8 cellular contexts compared by ENCODE assay signal in the genomic region with DNA sequence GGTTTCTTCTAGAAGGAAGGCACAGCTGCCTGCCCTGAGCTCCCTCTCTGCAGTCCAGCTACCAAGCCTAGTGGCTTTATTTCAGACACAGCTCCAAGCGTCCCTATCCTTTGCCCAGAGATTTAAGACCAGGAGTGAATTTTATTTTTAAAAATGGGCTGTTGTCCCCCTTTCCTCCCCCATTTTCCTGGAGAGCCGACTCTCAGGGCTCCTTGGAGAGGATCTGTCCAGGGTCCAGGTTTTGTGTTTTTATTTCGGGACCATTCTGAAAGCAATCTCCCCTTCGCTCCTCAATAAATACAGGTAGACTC. TPM values are rescaled to one million over a fixed set of nuclear protein-coding genes. Genes with fewer than 3 reads are reported as not detected.
DNase-seq lines count a peak whose midpoint lies in the region; ATAC-seq lines count a peak whose summit lies in the region.

No MANE protein-coding gene starts in this region.

- H3K27ac ChIP-seq in substantia nigra (ENCODE audit: low read depth, low read length, poor library complexity, severe bottlenecking) = peak overlapping the region; percentile 95

- intact Hi-C loops in activated T-helper 2 cell treated with anti-CD3 and anti-CD28 coated beads, Interferon-gamma antibody, Interleukin-2, Interleukin-4, amounts not matched to agents 10 μg/mL and 5 μg/mL and 100 μg/mL, durations not matched to agents 14 hours and 24 hours and 36 hours (cut with micrococcal nuclease) = loop anchor here (1.0 kb wide), 1 partner anchor 45 kb away; no protein-coding TSS in a partner anchor

- peaks cover 3% of the 10 kb centered on the region for H3K9me3 ChIP-seq in iPS-18c (ENCODE audit: control insufficient read depth, insufficient read depth, low read length)

- ATAC-seq in GM19324 (IDR thresholded peaks at IDR 0.05; ENCODE audit: low FRiP score, unreplicated experiment) (no peak), HG03442 (IDR thresholded peaks at IDR 0.05; ENCODE audit: unreplicated experiment) (no peak)

- peaks cover 16% of the 10 kb centered on the region for H3K36me3 Mint-ChIP-seq in activated T-helper 2 cell treated with anti-CD3 and anti-CD28 coated beads, Interferon-gamma antibody, Interleukin-2, Interleukin-4, amounts not matched to agents 10 μg/mL and 5 μg/mL and 100 μg/mL, durations not matched to agents 14 hours and 24 hours and 36 hours (ENCODE audit: low read depth)

- no peaks in the 10 kb centered on the region for H3K9me3 Mint-ChIP-seq in activated T-helper 2 cell treated with anti-CD3 and anti-CD28 coated beads, Interferon-gamma antibody, Interleukin-2, Interleukin-4, amounts not matched to agents 10 μg/mL and 5 μg/mL and 100 μg/mL, durations not matched to agents 14 hours and 24 hours and 36 hours

- peak overlapping the region; percentile 77 for H3K4me3 Mint-ChIP-seq in activated T-helper 2 cell treated with anti-CD3 and anti-CD28 coated beads, Interferon-gamma antibody, Interleukin-2, Interleukin-4, amounts not matched to agents 10 μg/mL and 5 μg/mL and 100 μg/mL, durations not matched to agents 14 hours and 24 hours and 36 hours (ENCODE audit: low read depth)

- H3K4me3 ChIP-seq in iPS-18c (ENCODE audit: insufficient read depth, low read depth, low read length) = peak overlapping the region; percentile 81

- H3K27me3 Mint-ChIP-seq in activated T-helper 2 cell treated with anti-CD3 and anti-CD28 coated beads, Interferon-gamma antibody, Interleukin-2, Interleukin-4, amounts not matched to agents 10 μg/mL and 5 μg/mL and 100 μg/mL, durations not matched to agents 14 hours and 24 hours and 36 hours (ENCODE audit: low read depth) = no peaks in the 10 kb centered on the region

- DNase-seq in NCI-H2171 treated with DMSO at 0.1 percent for 48 hours (lab: John Stamatoyannopoulos, UW) (peak; percentile 27), NCI-H2171 (lab: John Stamatoyannopoulos, UW) (no peak), substantia nigra (lab: John Stamatoyannopoulos, UW) (no peak), DMS 273 treated with DMSO at 0.1 percent for 48 hours (lab: John Stamatoyannopoulos, UW) (no peak)
- no peak for DNase-seq in activated T-helper 2 cell treated with anti-CD3 and anti-CD28 coated beads, Interferon-gamma antibody, Interleukin-2, Interleukin-4, amounts not matched to agents 10 μg/mL and 5 μg/mL and 100 μg/mL, durations not matched to agents 14 hours and 24 hours and 36 hours (ENCODE audit: low spot score)

- peak overlapping the region; percentile 80 for H3K27ac Mint-ChIP-seq in activated T-helper 2 cell treated with anti-CD3 and anti-CD28 coated beads, Interferon-gamma antibody, Interleukin-2, Interleukin-4, amounts not matched to agents 10 μg/mL and 5 μg/mL and 100 μg/mL, durations not matched to agents 14 hours and 24 hours and 36 hours

- peaks cover 25% of the 10 kb centered on the region for H3K4me1 Mint-ChIP-seq in activated T-helper 2 cell treated with anti-CD3 and anti-CD28 coated beads, Interferon-gamma antibody, Interleukin-2, Interleukin-4, amounts not matched to agents 10 μg/mL and 5 μg/mL and 100 μg/mL, durations not matched to agents 14 hours and 24 hours and 36 hours (ENCODE audit: low read depth)

RNA-seq across cellular contexts. Expression of a gene that starts 4.4 kb away (rescaled TPM):
- 17.5 and 18.1 TPM in 2 replicates for total RNA-seq in activated T-helper 2 cell treated with anti-CD3 and anti-CD28 coated beads, Interferon-gamma antibody, Interleukin-2, Interleukin-4, amounts not matched to agents 10 μg/mL and 5 μg/mL and 100 μg/mL, durations not matched to agents 14 hours and 24 hours and 36 hours

RNA-seq across cellular contexts. Expression of a gene that starts 8.2 kb away (rescaled TPM):
- 0.83 and 0.87 TPM in 2 replicates for total RNA-seq in activated T-helper 2 cell treated with anti-CD3 and anti-CD28 coated beads, Interferon-gamma antibody, Interleukin-2, Interleukin-4, amounts not matched to agents 10 μg/mL and 5 μg/mL and 100 μg/mL, durations not matched to agents 14 hours and 24 hours and 36 hours

RNA-seq across cellular contexts. Expression of a gene that starts 22.7 kb away (rescaled TPM):
- total RNA-seq in activated T-helper 2 cell treated with anti-CD3 and anti-CD28 coated beads, Interferon-gamma antibody, Interleukin-2, Interleukin-4, amounts not matched to agents 10 μg/mL and 5 μg/mL and 100 μg/mL, durations not matched to agents 14 hours and 24 hours and 36 hours = 12.5 and 13.1 TPM in 2 replicates

RNA-seq across cellular contexts. Expression of a gene that starts 31.4 kb away (rescaled TPM):
- 0.07 TPM in 1 of 2 replicates, not detected in the other for total RNA-seq in activated T-helper 2 cell treated with anti-CD3 and anti-CD28 coated beads, Interferon-gamma antibody, Interleukin-2, Interleukin-4, amounts not matched to agents 10 μg/mL and 5 μg/mL and 100 μg/mL, durations not matched to agents 14 hours and 24 hours and 36 hours

RNA-seq across cellular contexts. Expression of a gene that starts 44.1 kb away (rescaled TPM):
- 10.4 and 11.3 TPM in 2 replicates for total RNA-seq in activated T-helper 2 cell treated with anti-CD3 and anti-CD28 coated beads, Interferon-gamma antibody, Interleukin-2, Interleukin-4, amounts not matched to agents 10 μg/mL and 5 μg/mL and 100 μg/mL, durations not matched to agents 14 hours and 24 hours and 36 hours
